ENCODE assay signal across 1 cellular context in the genomic region with DNA sequence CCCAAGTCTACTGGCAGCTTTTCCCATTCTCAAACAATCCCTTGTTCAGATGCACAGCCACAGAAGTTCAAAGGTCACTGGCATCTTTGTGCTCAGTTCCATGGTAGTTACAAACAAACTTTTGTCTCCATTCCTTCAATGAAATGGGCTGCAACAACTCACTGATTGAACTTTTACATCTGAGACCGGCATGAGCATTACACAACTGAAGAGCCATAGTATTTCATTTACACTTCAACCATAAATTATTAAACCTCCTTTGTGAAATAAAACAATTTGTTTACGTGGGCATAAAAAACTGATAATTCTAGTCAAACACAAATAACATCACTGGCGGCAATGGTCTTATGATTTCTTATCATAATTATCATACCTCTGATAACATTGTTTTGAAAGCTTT.
TF ChIP-seq lines count a peak whose summit lies in the region.

No MANE protein-coding gene starts in this region.

TF ChIP-seq in HepG2, 621 proteins besides CTCF, POLR2A, EP300 and RAD21 (continued from another document and continues in another):
- TF ChIP-seq, protein P1, sequence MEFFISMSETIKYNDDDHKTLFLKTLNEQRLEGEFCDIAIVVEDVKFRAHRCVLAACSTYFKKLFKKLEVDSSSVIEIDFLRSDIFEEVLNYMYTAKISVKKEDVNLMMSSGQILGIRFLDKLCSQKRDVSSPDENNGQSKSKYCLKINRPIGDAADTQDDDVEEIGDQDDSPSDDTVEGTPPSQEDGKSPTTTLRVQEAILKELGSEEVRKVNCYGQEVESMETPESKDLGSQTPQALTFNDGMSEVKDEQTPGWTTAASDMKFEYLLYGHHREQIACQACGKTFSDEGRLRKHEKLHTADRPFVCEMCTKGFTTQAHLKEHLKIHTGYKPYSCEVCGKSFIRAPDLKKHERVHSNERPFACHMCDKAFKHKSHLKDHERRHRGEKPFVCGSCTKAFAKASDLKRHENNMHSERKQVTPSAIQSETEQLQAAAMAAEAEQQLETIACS (CRISPR knock-in tag; IDR thresholded peaks at IDR 0.05), result no peak
- TF ChIP-seq GZF1 (CRISPR knock-in tag; IDR thresholded peaks at IDR 0.05) (no peak), POLR2AphosphoS5 (IDR thresholded peaks at IDR 0.05; ENCODE audit: low read depth, low read length) (no peak), ZNF557 (CRISPR knock-in tag; IDR thresholded peaks at IDR 0.05) (no peak), ZSCAN21 (CRISPR knock-in tag; IDR thresholded peaks at IDR 0.05; ENCODE audit: borderline replicate concordance) (no peak), SIN3B (IDR thresholded peaks at IDR 0.05; ENCODE audit: low read length) (no peak), FOXP1 (IDR thresholded peaks at IDR 0.05) (no peak), FOXP1 (CRISPR knock-in tag; IDR thresholded peaks at IDR 0.05) (peak; percentile 70; the same call in 1 of the 2 replicates), RXRB (CRISPR knock-in tag; IDR thresholded peaks at IDR 0.05; ENCODE audit: borderline replicate concordance) (peak; percentile 62; the same call in 1 of the 2 replicates), MEF2D (CRISPR knock-in tag; IDR thresholded peaks at IDR 0.05) (no peak), MIXL1 (CRISPR knock-in tag; IDR thresholded peaks at IDR 0.05) (peak; percentile 89), FLYWCH1 (CRISPR knock-in tag; IDR thresholded peaks at IDR 0.05) (no peak), ONECUT2 (CRISPR knock-in tag; IDR thresholded peaks at IDR 0.05) (no peak), SRF (IDR thresholded peaks at IDR 0.05; ENCODE audit: low read depth, low read length) (no peak), HCFC1 (IDR thresholded peaks at IDR 0.05; ENCODE audit: low read depth, low read length) (no peak), ATAD3A (CRISPR knock-in tag; IDR thresholded peaks at IDR 0.05) (no peak), ZMAT3 (CRISPR knock-in tag; conservative IDR thresholded peaks at IDR 0.05) (no peak), ZNF713 (CRISPR knock-in tag; IDR thresholded peaks at IDR 0.05) (no peak), ZKSCAN5 (CRISPR knock-in tag; IDR thresholded peaks at IDR 0.05) (no peak), ZNF761 (CRISPR knock-in tag; conservative IDR thresholded peaks at IDR 0.05) (no peak), RBAK (CRISPR knock-in tag; IDR thresholded peaks at IDR 0.05) (no peak), ZNF274 (CRISPR knock-in tag; IDR thresholded peaks at IDR 0.05) (no peak), ELF1 (CRISPR knock-in tag; IDR thresholded peaks at IDR 0.05) (no peak), TSC22D2 (CRISPR knock-in tag; IDR thresholded peaks at IDR 0.05; ENCODE audit: borderline replicate concordance) (0 out of 2 replicates have a peak, but pooled peaks have one; percentile 39), ZNF788 (CRISPR knock-in tag; IDR thresholded peaks at IDR 0.05; ENCODE audit: borderline replicate concordance) (no peak), ZNF816 (CRISPR knock-in tag; IDR thresholded peaks at IDR 0.05; ENCODE audit: borderline replicate concordance) (no peak), ZNF569 (CRISPR knock-in tag; IDR thresholded peaks at IDR 0.05; ENCODE audit: borderline replicate concordance) (no peak), SKI (IDR thresholded peaks at IDR 0.05; ENCODE audit: partially characterized antibody) (no peak), ZNF207 (IDR thresholded peaks at IDR 0.05; ENCODE audit: borderline replicate concordance) (no peak)
- TF ChIP-seq, protein P2, sequence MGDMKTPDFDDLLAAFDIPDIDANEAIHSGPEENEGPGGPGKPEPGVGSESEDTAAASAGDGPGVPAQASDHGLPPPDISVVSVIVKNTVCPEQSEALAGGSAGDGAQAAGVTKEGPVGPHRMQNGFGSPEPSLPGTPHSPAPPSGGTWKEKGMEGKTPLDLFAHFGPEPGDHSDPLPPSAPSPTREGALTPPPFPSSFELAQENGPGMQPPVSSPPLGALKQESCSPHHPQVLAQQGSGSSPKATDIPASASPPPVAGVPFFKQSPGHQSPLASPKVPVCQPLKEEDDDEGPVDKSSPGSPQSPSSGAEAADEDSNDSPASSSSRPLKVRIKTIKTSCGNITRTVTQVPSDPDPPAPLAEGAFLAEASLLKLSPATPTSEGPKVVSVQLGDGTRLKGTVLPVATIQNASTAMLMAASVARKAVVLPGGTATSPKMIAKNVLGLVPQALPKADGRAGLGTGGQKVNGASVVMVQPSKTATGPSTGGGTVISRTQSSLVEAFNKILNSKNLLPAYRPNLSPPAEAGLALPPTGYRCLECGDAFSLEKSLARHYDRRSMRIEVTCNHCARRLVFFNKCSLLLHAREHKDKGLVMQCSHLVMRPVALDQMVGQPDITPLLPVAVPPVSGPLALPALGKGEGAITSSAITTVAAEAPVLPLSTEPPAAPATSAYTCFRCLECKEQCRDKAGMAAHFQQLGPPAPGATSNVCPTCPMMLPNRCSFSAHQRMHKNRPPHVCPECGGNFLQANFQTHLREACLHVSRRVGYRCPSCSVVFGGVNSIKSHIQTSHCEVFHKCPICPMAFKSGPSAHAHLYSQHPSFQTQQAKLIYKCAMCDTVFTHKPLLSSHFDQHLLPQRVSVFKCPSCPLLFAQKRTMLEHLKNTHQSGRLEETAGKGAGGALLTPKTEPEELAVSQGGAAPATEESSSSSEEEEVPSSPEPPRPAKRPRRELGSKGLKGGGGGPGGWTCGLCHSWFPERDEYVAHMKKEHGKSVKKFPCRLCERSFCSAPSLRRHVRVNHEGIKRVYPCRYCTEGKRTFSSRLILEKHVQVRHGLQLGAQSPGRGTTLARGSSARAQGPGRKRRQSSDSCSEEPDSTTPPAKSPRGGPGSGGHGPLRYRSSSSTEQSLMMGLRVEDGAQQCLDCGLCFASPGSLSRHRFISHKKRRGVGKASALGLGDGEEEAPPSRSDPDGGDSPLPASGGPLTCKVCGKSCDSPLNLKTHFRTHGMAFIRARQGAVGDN (CRISPR knock-in tag; IDR thresholded peaks at IDR 0.05), result no peak
- TF ChIP-seq, protein P3, sequence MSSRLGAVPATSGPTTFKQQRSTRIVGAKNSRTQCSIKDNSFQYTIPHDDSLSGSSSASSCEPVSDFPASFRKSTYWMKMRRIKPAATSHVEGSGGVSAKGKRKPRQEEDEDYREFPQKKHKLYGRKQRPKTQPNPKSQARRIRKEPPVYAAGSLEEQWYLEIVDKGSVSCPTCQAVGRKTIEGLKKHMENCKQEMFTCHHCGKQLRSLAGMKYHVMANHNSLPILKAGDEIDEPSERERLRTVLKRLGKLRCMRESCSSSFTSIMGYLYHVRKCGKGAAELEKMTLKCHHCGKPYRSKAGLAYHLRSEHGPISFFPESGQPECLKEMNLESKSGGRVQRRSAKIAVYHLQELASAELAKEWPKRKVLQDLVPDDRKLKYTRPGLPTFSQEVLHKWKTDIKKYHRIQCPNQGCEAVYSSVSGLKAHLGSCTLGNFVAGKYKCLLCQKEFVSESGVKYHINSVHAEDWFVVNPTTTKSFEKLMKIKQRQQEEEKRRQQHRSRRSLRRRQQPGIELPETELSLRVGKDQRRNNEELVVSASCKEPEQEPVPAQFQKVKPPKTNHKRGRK (CRISPR knock-in tag; IDR thresholded peaks at IDR 0.05), result no peak
- TF ChIP-seq, protein P4, sequence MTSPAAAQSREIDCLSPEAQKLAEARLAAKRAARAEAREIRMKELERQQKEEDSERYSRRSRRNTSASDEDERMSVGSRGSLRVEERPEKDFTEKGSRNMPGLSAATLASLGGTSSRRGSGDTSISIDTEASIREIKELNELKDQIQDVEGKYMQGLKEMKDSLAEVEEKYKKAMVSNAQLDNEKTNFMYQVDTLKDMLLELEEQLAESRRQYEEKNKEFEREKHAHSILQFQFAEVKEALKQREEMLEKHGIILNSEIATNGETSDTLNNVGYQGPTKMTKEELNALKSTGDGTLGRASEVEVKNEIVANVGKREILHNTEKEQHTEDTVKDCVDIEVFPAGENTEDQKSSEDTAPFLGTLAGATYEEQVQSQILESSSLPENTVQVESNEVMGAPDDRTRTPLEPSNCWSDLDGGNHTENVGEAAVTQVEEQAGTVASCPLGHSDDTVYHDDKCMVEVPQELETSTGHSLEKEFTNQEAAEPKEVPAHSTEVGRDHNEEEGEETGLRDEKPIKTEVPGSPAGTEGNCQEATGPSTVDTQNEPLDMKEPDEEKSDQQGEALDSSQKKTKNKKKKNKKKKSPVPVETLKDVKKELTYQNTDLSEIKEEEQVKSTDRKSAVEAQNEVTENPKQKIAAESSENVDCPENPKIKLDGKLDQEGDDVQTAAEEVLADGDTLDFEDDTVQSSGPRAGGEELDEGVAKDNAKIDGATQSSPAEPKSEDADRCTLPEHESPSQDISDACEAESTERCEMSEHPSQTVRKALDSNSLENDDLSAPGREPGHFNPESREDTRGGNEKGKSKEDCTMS (CRISPR knock-in tag; conservative IDR thresholded peaks at IDR 0.05), result no peak
- TF ChIP-seq, protein P5, sequence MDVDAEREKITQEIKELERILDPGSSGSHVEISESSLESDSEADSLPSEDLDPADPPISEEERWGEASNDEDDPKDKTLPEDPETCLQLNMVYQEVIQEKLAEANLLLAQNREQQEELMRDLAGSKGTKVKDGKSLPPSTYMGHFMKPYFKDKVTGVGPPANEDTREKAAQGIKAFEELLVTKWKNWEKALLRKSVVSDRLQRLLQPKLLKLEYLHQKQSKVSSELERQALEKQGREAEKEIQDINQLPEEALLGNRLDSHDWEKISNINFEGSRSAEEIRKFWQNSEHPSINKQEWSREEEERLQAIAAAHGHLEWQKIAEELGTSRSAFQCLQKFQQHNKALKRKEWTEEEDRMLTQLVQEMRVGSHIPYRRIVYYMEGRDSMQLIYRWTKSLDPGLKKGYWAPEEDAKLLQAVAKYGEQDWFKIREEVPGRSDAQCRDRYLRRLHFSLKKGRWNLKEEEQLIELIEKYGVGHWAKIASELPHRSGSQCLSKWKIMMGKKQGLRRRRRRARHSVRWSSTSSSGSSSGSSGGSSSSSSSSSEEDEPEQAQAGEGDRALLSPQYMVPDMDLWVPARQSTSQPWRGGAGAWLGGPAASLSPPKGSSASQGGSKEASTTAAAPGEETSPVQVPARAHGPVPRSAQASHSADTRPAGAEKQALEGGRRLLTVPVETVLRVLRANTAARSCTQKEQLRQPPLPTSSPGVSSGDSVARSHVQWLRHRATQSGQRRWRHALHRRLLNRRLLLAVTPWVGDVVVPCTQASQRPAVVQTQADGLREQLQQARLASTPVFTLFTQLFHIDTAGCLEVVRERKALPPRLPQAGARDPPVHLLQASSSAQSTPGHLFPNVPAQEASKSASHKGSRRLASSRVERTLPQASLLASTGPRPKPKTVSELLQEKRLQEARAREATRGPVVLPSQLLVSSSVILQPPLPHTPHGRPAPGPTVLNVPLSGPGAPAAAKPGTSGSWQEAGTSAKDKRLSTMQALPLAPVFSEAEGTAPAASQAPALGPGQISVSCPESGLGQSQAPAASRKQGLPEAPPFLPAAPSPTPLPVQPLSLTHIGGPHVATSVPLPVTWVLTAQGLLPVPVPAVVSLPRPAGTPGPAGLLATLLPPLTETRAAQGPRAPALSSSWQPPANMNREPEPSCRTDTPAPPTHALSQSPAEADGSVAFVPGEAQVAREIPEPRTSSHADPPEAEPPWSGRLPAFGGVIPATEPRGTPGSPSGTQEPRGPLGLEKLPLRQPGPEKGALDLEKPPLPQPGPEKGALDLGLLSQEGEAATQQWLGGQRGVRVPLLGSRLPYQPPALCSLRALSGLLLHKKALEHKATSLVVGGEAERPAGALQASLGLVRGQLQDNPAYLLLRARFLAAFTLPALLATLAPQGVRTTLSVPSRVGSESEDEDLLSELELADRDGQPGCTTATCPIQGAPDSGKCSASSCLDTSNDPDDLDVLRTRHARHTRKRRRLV (CRISPR knock-in tag; IDR thresholded peaks at IDR 0.05), result no peak
- TF ChIP-seq, protein P6, sequence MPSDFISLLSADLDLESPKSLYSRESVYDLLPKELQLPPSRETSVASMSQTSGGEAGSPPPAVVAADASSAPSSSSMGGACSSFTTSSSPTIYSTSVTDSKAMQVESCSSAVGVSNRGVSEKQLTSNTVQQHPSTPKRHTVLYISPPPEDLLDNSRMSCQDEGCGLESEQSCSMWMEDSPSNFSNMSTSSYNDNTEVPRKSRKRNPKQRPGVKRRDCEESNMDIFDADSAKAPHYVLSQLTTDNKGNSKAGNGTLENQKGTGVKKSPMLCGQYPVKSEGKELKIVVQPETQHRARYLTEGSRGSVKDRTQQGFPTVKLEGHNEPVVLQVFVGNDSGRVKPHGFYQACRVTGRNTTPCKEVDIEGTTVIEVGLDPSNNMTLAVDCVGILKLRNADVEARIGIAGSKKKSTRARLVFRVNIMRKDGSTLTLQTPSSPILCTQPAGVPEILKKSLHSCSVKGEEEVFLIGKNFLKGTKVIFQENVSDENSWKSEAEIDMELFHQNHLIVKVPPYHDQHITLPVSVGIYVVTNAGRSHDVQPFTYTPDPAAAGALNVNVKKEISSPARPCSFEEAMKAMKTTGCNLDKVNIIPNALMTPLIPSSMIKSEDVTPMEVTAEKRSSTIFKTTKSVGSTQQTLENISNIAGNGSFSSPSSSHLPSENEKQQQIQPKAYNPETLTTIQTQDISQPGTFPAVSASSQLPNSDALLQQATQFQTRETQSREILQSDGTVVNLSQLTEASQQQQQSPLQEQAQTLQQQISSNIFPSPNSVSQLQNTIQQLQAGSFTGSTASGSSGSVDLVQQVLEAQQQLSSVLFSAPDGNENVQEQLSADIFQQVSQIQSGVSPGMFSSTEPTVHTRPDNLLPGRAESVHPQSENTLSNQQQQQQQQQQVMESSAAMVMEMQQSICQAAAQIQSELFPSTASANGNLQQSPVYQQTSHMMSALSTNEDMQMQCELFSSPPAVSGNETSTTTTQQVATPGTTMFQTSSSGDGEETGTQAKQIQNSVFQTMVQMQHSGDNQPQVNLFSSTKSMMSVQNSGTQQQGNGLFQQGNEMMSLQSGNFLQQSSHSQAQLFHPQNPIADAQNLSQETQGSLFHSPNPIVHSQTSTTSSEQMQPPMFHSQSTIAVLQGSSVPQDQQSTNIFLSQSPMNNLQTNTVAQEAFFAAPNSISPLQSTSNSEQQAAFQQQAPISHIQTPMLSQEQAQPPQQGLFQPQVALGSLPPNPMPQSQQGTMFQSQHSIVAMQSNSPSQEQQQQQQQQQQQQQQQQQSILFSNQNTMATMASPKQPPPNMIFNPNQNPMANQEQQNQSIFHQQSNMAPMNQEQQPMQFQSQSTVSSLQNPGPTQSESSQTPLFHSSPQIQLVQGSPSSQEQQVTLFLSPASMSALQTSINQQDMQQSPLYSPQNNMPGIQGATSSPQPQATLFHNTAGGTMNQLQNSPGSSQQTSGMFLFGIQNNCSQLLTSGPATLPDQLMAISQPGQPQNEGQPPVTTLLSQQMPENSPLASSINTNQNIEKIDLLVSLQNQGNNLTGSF (CRISPR knock-in tag; IDR thresholded peaks at IDR 0.05), result no peak
- TF ChIP-seq, protein P7, sequence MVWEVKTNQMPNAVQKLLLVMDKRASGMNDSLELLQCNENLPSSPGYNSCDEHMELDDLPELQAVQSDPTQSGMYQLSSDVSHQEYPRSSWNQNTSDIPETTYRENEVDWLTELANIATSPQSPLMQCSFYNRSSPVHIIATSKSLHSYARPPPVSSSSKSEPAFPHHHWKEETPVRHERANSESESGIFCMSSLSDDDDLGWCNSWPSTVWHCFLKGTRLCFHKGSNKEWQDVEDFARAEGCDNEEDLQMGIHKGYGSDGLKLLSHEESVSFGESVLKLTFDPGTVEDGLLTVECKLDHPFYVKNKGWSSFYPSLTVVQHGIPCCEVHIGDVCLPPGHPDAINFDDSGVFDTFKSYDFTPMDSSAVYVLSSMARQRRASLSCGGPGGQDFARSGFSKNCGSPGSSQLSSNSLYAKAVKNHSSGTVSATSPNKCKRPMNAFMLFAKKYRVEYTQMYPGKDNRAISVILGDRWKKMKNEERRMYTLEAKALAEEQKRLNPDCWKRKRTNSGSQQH (CRISPR knock-in tag; IDR thresholded peaks at IDR 0.05; ENCODE audit: low read depth), result no peak
- TF ChIP-seq, protein P8, sequence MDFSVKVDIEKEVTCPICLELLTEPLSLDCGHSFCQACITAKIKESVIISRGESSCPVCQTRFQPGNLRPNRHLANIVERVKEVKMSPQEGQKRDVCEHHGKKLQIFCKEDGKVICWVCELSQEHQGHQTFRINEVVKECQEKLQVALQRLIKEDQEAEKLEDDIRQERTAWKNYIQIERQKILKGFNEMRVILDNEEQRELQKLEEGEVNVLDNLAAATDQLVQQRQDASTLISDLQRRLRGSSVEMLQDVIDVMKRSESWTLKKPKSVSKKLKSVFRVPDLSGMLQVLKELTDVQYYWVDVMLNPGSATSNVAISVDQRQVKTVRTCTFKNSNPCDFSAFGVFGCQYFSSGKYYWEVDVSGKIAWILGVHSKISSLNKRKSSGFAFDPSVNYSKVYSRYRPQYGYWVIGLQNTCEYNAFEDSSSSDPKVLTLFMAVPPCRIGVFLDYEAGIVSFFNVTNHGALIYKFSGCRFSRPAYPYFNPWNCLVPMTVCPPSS (IDR thresholded peaks at IDR 0.05), result no peak
